In genomic region chr7:16492513-16493062, GRCh38 we compare ENCODE assay signal across 14 cellular contexts. TPM values are rescaled to one million over a fixed set of nuclear protein-coding genes. Genes with fewer than 3 reads are reported as not detected.
DNase-seq lines count a peak whose midpoint lies in the region; ATAC-seq lines count a peak whose summit lies in the region.
"Had no signal": no experiment of that assay in that cellular context is flagged by ENCODE, and none has a peak within 500 bp of the region (broad histone marks: within the 10 kb centered on the region; RNA-seq: fewer than 3 reads in every experiment).

No MANE protein-coding gene starts in this region.

- no peaks in the 10 kb centered on the region for H3K79me1 ChIP-seq in mesenchymal stem cell (replicated peaks; ENCODE audit: low read length, poor library complexity, severe bottlenecking)

- no peaks in the 10 kb centered on the region for H3K9me3 ChIP-seq in mesenchymal stem cell (ENCODE audit: control insufficient read depth, low read length)

- no peak overlapping the region for H4K91ac ChIP-seq in mesenchymal stem cell (ENCODE audit: low read length)

- H3K18ac ChIP-seq in mesenchymal stem cell (ENCODE audit: low read depth in 1 of 2, low read length in 2 of 2): no peak overlapping the region

- ATAC-seq in HG03039 (IDR thresholded peaks at IDR 0.05; ENCODE audit: unreplicated experiment): no peak

- H2AK5ac ChIP-seq in mesenchymal stem cell (ENCODE audit: low read length, severe bottlenecking): no peak overlapping the region

- H3K36me3 ChIP-seq in mesenchymal stem cell (ENCODE audit: control insufficient read depth in 1 of 2, insufficient read depth in 2 of 2, low read depth in 1 of 2, low read length in 2 of 2): no peaks in the 10 kb centered on the region
- H3K36me3 ChIP-seq: WERI-Rb-1 had no signal

- no peaks in the 10 kb centered on the region for H3K27me3 ChIP-seq in mesenchymal stem cell (ENCODE audit: control insufficient read depth in 1 of 2, insufficient read depth in 1 of 2, low read length in 2 of 2)

- no peak overlapping the region for H3K14ac ChIP-seq in mesenchymal stem cell (ENCODE audit: low read length in 2 of 2)

- H2BK15ac ChIP-seq in mesenchymal stem cell (ENCODE audit: low read depth, poor library complexity, severe bottlenecking): no peak overlapping the region

- H3K27ac ChIP-seq in mesenchymal stem cell (ENCODE audit: low read length, poor library complexity, severe bottlenecking): peak overlapping the region; percentile 54
- H3K27ac ChIP-seq: dorsolateral prefrontal cortex, WERI-Rb-1 had no signal

- no peak overlapping the region for H2BK12ac ChIP-seq in mesenchymal stem cell (ENCODE audit: low read length in 2 of 2)

- no peak overlapping the region for H3K4ac ChIP-seq in mesenchymal stem cell (ENCODE audit: low read depth in 1 of 2, low read length in 2 of 2)

- H3K9ac ChIP-seq in mesenchymal stem cell (ENCODE audit: low read length): no peak overlapping the region

- WGBS in mesenchymal stem cell: 100% methylated on average over 1 of the region's 3 CpGs

- no peak overlapping the region for H4K8ac ChIP-seq in mesenchymal stem cell (ENCODE audit: low read length)

- no peak overlapping the region for H2BK5ac ChIP-seq in mesenchymal stem cell (ENCODE audit: low read depth, low read length, poor library complexity, severe bottlenecking)

- DNase-seq in COLO829 (ENCODE audit: low spot score): peak; percentile 36
- peak; percentile 8 for DNase-seq in LHCN-M2 (ENCODE audit: low read depth)
- peak; percentile 70 for DNase-seq in astrocyte of the hippocampus (ENCODE audit: low read depth, low spot score)
- DNase-seq in mesenchymal stem cell: peak; percentile 41
- DNase-seq in NCI-H2107 (lab: John Stamatoyannopoulos, UW): no peak
- no peak for DNase-seq in NCI-H510A treated with DMSO at 0.1 percent for 48 hours (lab: John Stamatoyannopoulos, UW)
- no peak for DNase-seq in stimulated activated CD8-positive, alpha-beta memory T cell treated with anti-CD3 and anti-CD28 coated beads, Interleukin-4, amount 100 ng/mL, for 48 hours
- DNase-seq: C1 segment of cervical spinal cord, dorsolateral prefrontal cortex, hypothalamus, NCI-H1694 treated with DMSO at 0.1 percent for 48 hours, WERI-Rb-1 had no signal

- no peak overlapping the region for H3K4me3 ChIP-seq in mesenchymal stem cell (ENCODE audit: insufficient read depth in 1 of 2, low read depth in 1 of 2, low read length in 2 of 2)
- H3K4me3 ChIP-seq: dorsolateral prefrontal cortex had no signal

- no peaks in the 10 kb centered on the region for H3K4me1 ChIP-seq in mesenchymal stem cell (ENCODE audit: control insufficient read depth, insufficient read depth, low read depth, low read length)

- H3K4me2 ChIP-seq in mesenchymal stem cell (ENCODE audit: low read length, poor library complexity, severe bottlenecking): no peak overlapping the region

- no peak overlapping the region for H3K23ac ChIP-seq in mesenchymal stem cell (ENCODE audit: low read length in 2 of 2)

- H2AFZ ChIP-seq in mesenchymal stem cell (ENCODE audit: low read depth, low read length): peak overlapping the region; percentile 29

- no peak overlapping the region for H2BK120ac ChIP-seq in mesenchymal stem cell (ENCODE audit: low read depth, low read length)

RNA-seq across cellular contexts. Expression of gene SOSTDC1, which starts 27.1 kb away (rescaled TPM):
- total RNA-seq in LHCN-M2 (2014; rRNA removed): not detected in 2 replicates
- polyA plus RNA-seq in LHCN-M2 (2012): not detected
- polyA plus RNA-seq in mesenchymal stem cell (2013, experiment 1 of 2): not detected
- polyA plus RNA-seq in mesenchymal stem cell (2013, experiment 2 of 2): not detected
- total RNA-seq: myocyte had no signal

RNA-seq across cellular contexts. Expression of gene LRRC72, which starts 34.0 kb away (rescaled TPM):
- not detected in 2 replicates for total RNA-seq in LHCN-M2 (2014; rRNA removed)
- not detected for polyA plus RNA-seq in LHCN-M2 (2012)
- polyA plus RNA-seq in mesenchymal stem cell (2013, experiment 1 of 2): not detected
- not detected for polyA plus RNA-seq in mesenchymal stem cell (2013, experiment 2 of 2)
- total RNA-seq: dorsolateral prefrontal cortex, myocyte had no signal

Comparison
In these comparisons a context has a peak if more than half of its experiments do, and no peak if none do; other contexts are left out.
1. DNase-seq: peak in COLO829 (single experiment), LHCN-M2 (single experiment), astrocyte of the hippocampus (single experiment) and mesenchymal stem cell (single experiment); none in NCI-H2107 (single experiment), NCI-H510A treated with DMSO at 0.1 percent for 48 hours (single experiment) and stimulated activated CD8-positive, alpha-beta memory T cell treated with anti-CD3 and anti-CD28 coated beads, Interleukin-4, amount 100 ng/mL, for 48 hours (single experiment).